In genomic region chr1:50271968-50272578, GRCh38 we compare ENCODE assay signal across 8 cellular contexts.
DNase-seq lines count a peak whose midpoint lies in the region; ATAC-seq, FAIRE-seq and TF ChIP-seq lines count a peak whose summit lies in the region.

No MANE protein-coding gene starts in this region.

- H3K36me3 ChIP-seq in parathyroid adenoma (ENCODE audit: control insufficient read depth, insufficient read depth, low read length), result no peaks in the 10 kb centered on the region

- H3K27ac ChIP-seq in parathyroid adenoma, result no peak overlapping the region

- H3K9ac ChIP-seq in parathyroid adenoma, result no peak overlapping the region

- H3K4me2 ChIP-seq in parathyroid adenoma (ENCODE audit: low read length), result no peak overlapping the region

- peak; percentile 13 for DNase-seq in AG10803 (ENCODE audit: low read depth)
- peak; percentile 61 for DNase-seq in GM12891 (ENCODE audit: insufficient read length, low spot score)
- DNase-seq in RPMI8226, result peak; percentile 48
- no peak for DNase-seq in fibroblast of pulmonary artery (ENCODE audit: low read depth)
- no peak for DNase-seq in A172 (ENCODE audit: low spot score)
- DNase-seq in GF-D8 (lab: John Stamatoyannopoulos, UW), result no peak

- peak; percentile 66 for TF ChIP-seq CTCF in AG10803 (conservative IDR thresholded peaks at IDR 0.05; ENCODE audit: low read length)
- TF ChIP-seq CTCF in fibroblast of pulmonary artery (IDR thresholded peaks at IDR 0.05; ENCODE audit: low read length, missing control alignments), result peak; percentile 31
- TF ChIP-seq CTCF in parathyroid adenoma (IDR thresholded peaks at IDR 0.05), result peak; percentile 58

- H3K4me1 ChIP-seq in parathyroid adenoma, result no peaks in the 10 kb centered on the region

- H3K79me2 ChIP-seq in parathyroid adenoma, result no peaks in the 10 kb centered on the region

- H3K27me3 ChIP-seq in parathyroid adenoma (ENCODE audit: control insufficient read depth, insufficient read depth, low read length), result no peaks in the 10 kb centered on the region

- peak; percentile 71 for ATAC-seq in HG03354 (IDR thresholded peaks at IDR 0.05; ENCODE audit: poor library complexity, severe bottlenecking, unreplicated experiment)

- H3K4me3 ChIP-seq in AG10803 (ENCODE audit: low read length), result no peak overlapping the region
- no peak overlapping the region for H3K4me3 ChIP-seq in fibroblast of pulmonary artery (replicated peaks; ENCODE audit: low read depth, low read length)
- H3K4me3 ChIP-seq in parathyroid adenoma (ENCODE audit: low read depth, low read length), result no peak overlapping the region

- H3K9me3 ChIP-seq in parathyroid adenoma (ENCODE audit: control insufficient read depth, low read length), result no peaks in the 10 kb centered on the region

- no peak overlapping the region for H2AFZ ChIP-seq in parathyroid adenoma

- FAIRE-seq in GM12891 (lab: Jason Lieb, UNC), result peak; percentile 16

- TF ChIP-seq POLR2A in GM12891 (IDR thresholded peaks at IDR 0.05; ENCODE audit: low read depth, low read length), result no peak

TF ChIP-seq in GM12891, 5 proteins besides CTCF, POLR2A, EP300 and RAD21:
- no peak for TF ChIP-seq POU2F2 (IDR thresholded peaks at IDR 0.05; ENCODE audit: low read depth, low read length)
- no peak for TF ChIP-seq POLR2AphosphoS5 (IDR thresholded peaks at IDR 0.05; ENCODE audit: low read depth, low read length)

Comparison
In these comparisons a context has a peak if more than half of its experiments do, and no peak if none do; other contexts are left out.
1. DNase-seq: peak in AG10803 (single experiment), GM12891 (single experiment) and RPMI8226 (single experiment); none in fibroblast of pulmonary artery (single experiment), A172 (single experiment) and GF-D8 (single experiment).
2. Peak in every context shown above with its lines, with median percentiles within 50 percentile points of each other: CTCF ChIP-seq.